ENCODE assay signal across 8 cellular contexts in the genomic region with DNA sequence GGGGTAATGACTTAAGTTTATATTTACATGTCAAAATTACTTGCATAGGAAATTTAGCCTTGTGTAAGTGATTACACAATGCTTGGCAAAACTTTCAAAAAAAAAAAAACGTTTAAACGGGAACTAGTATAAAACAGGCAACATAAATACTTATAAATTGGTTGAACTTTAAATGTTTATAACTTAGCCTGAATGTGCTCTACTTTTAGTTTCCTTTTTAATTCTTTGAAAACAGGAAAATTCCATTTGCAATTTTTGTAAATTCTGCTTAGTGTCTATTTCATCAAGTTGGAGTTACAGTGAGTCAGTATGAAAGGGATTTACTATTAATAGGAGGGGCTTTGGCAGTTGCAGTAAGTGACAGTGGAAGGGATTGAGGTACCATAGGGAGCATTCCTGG. TPM values are rescaled to one million over a fixed set of nuclear protein-coding genes. Genes with fewer than 3 reads are reported as not detected.
DNase-seq lines count a peak whose midpoint lies in the region; ATAC-seq and TF ChIP-seq lines count a peak whose summit lies in the region.
"Had no signal": no experiment of that assay in that cellular context is flagged by ENCODE, and none has a peak within 500 bp of the region (broad histone marks: within the 10 kb centered on the region; RNA-seq: fewer than 3 reads in every experiment).

No MANE protein-coding gene starts in this region.

- H4K20me1 ChIP-seq in GM23338 (replicated peaks; ENCODE audit: insufficient read depth): peaks cover 10% of the 10 kb centered on the region; the same call in 1 of the 2 replicates

- TF ChIP-seq POLR2A in esophagus squamous epithelium (IDR thresholded peaks at IDR 0.05) (no peak), sigmoid colon (IDR thresholded peaks at IDR 0.05) (no peak)

- H2AFZ ChIP-seq in GM23338: no peak overlapping the region

- H3K27me3 ChIP-seq in GM23338 (ENCODE audit: insufficient read depth) (no peaks in the 10 kb centered on the region), esophagus squamous epithelium (no peaks in the 10 kb centered on the region), sigmoid colon (no peaks in the 10 kb centered on the region)

- TF ChIP-seq EP300 in sigmoid colon (IDR thresholded peaks at IDR 0.05): no peak

- peak overlapping the region; percentile 70 for H3K4me2 ChIP-seq in GM23338

- H3K9me3 ChIP-seq in esophagus squamous epithelium (no peaks in the 10 kb centered on the region), sigmoid colon (no peaks in the 10 kb centered on the region)

- H3K79me2 ChIP-seq in GM23338 (replicated peaks; ENCODE audit: insufficient read depth): peaks cover 76% of the 10 kb centered on the region

- H3K4me3 Mint-ChIP-seq in GM23338: peak overlapping the region; percentile 97

- peak overlapping the region; percentile 80 for H3K4me3 ChIP-seq in GM23338
- peak overlapping the region in 2 of 4 donors; percentile 68 to 80 for H3K4me3 ChIP-seq in esophagus squamous epithelium
- H3K4me3 ChIP-seq in sigmoid colon: peak overlapping the region; percentile 28 to 80 (median 74)

- TF ChIP-seq CTCF in GM23338 (conservative IDR thresholded peaks at IDR 0.05; ENCODE audit: low read depth in 2 of 2) (no peak), esophagus squamous epithelium (IDR thresholded peaks at IDR 0.05) (no peak), sigmoid colon (IDR thresholded peaks at IDR 0.05) (no peak)

- H3K36me3 Mint-ChIP-seq in GM23338 (ENCODE audit: low read depth): peaks cover 11% of the 10 kb centered on the region

- intact Hi-C loops in esophagus squamous epithelium (cut with DNase I) (no loop called here), sigmoid colon (cut with DNase I) (loop anchor here (5.0 kb wide), 1 partner anchor 53 kb away; no protein-coding TSS in a partner anchor), left colon (cut with DNase I, micrococcal nuclease) (no loop called here)

- H3K27ac Mint-ChIP-seq in GM23338: no peak overlapping the region

- H3K36me3 ChIP-seq in GM23338 (ENCODE audit: insufficient read depth): no peaks in the 10 kb centered on the region
- no peaks in the 10 kb centered on the region for H3K36me3 ChIP-seq in esophagus squamous epithelium
- H3K36me3 ChIP-seq in sigmoid colon: no peaks in the 10 kb centered on the region

- ATAC-seq in GM23338 (no peak), left colon (no peak), GM18861 (IDR thresholded peaks at IDR 0.05; ENCODE audit: unreplicated experiment) (no peak)

- no peaks in the 10 kb centered on the region for H3K9me2 ChIP-seq in GM23338 (ENCODE audit: insufficient read depth)

- H3K4me1 ChIP-seq in GM23338 (ENCODE audit: insufficient read depth) (0 out of 2 replicates have a peak, but pooled peaks cover 8% of the 10 kb centered on the region), esophagus squamous epithelium (peaks cover 0 to 41% (median 0%) of the 10 kb centered on the region in 3 donors), sigmoid colon (peaks cover 0 to 23% (median 14%) of the 10 kb centered on the region in 4 donors)

- no peak for DNase-seq in GM23338 (ENCODE audit: low spot score)
- DNase-seq in RPMI7951 (ENCODE audit: low read depth): peak; percentile 2
- DNase-seq in esophagus squamous epithelium (lab: John Stamatoyannopoulos, UW): no peak
- no peak for DNase-seq in sigmoid colon
- DNase-seq in left colon: no peak
- DNase-seq in HK-2 (ENCODE audit: unreplicated experiment): no peak
- DNase-seq: amniotic stem cell had no signal

- no peak overlapping the region for H3K27ac ChIP-seq in GM23338 (ENCODE audit: low read depth)
- peak overlapping the region in 3 of 4 donors; percentile 98 to 99 (median 99) for H3K27ac ChIP-seq in esophagus squamous epithelium
- H3K27ac ChIP-seq in sigmoid colon: peak overlapping the region; percentile 94 to 99 (median 97)

- 0 out of 2 replicates have a peak, but pooled peaks cover 3% of the 10 kb centered on the region for H3F3A ChIP-seq in GM23338 (replicated peaks; ENCODE audit: low read depth)

- H3K4me1 Mint-ChIP-seq in GM23338: peaks cover 22% of the 10 kb centered on the region

- no peaks in the 10 kb centered on the region; the same call in 2 of the 3 replicates for H3K9me3 Mint-ChIP-seq in GM23338

- H3K27me3 Mint-ChIP-seq in GM23338 (ENCODE audit: insufficient read depth, low read depth, poor library complexity): peaks cover 22% of the 10 kb centered on the region

- WGBS in esophagus squamous epithelium, 2 donors: 0 to 22% methylated on average over 2 of the region's 2 CpGs
- 0 to 1% methylated on average over 2 of the region's 2 CpGs for WGBS in sigmoid colon, 2 donors

TF ChIP-seq in GM23338, 12 proteins besides CTCF, POLR2A, EP300 and RAD21 (continues in another document):
- no peak for TF ChIP-seq STAT1 (IDR thresholded peaks at IDR 0.05; ENCODE audit: unreplicated experiment)
- TF ChIP-seq ZNF114 (CRISPR knock-in tag; IDR thresholded peaks at IDR 0.05): no peak
- TF ChIP-seq, protein P1, sequence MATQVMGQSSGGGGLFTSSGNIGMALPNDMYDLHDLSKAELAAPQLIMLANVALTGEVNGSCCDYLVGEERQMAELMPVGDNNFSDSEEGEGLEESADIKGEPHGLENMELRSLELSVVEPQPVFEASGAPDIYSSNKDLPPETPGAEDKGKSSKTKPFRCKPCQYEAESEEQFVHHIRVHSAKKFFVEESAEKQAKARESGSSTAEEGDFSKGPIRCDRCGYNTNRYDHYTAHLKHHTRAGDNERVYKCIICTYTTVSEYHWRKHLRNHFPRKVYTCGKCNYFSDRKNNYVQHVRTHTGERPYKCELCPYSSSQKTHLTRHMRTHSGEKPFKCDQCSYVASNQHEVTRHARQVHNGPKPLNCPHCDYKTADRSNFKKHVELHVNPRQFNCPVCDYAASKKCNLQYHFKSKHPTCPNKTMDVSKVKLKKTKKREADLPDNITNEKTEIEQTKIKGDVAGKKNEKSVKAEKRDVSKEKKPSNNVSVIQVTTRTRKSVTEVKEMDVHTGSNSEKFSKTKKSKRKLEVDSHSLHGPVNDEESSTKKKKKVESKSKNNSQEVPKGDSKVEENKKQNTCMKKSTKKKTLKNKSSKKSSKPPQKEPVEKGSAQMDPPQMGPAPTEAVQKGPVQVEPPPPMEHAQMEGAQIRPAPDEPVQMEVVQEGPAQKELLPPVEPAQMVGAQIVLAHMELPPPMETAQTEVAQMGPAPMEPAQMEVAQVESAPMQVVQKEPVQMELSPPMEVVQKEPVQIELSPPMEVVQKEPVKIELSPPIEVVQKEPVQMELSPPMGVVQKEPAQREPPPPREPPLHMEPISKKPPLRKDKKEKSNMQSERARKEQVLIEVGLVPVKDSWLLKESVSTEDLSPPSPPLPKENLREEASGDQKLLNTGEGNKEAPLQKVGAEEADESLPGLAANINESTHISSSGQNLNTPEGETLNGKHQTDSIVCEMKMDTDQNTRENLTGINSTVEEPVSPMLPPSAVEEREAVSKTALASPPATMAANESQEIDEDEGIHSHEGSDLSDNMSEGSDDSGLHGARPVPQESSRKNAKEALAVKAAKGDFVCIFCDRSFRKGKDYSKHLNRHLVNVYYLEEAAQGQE (IDR thresholded peaks at IDR 0.05; ENCODE audit: unreplicated experiment): no peak

RNA-seq across cellular contexts. Expression of a gene that starts 2.6 kb away (rescaled TPM):
- total RNA-seq in GM23338 (2014; rRNA removed; shearing (Covaris generic)): 92.8 and 94.0 TPM in 2 replicates
- polyA plus RNA-seq in GM23338 (2016; fragmentation: Nextera tagmentation; extraction: Ambion mirVana) (68.8 and 80.0 TPM in 2 replicates), sigmoid colon (10 to 100 TPM; 21.6 to 29.9 (median 26.6) TPM)
- 53.1 and 58.0 TPM in 2 replicates for total RNA-seq in RPMI7951 (2014; rRNA removed; shearing (Covaris generic))
- total RNA-seq in esophagus squamous epithelium (10 to 100 TPM; 22.6 to 78.0 (median 50.7) TPM), sigmoid colon (100 to 1,000 TPM in 1 of 4 donors, 10 to 100 TPM in 3; 60.1 to 117 (median 88.4) TPM), left colon (10 to 100 TPM; 58.8 to 66.8 TPM)
